Comparison of ENCODE assay signal across 24 cellular contexts in the genomic region with DNA sequence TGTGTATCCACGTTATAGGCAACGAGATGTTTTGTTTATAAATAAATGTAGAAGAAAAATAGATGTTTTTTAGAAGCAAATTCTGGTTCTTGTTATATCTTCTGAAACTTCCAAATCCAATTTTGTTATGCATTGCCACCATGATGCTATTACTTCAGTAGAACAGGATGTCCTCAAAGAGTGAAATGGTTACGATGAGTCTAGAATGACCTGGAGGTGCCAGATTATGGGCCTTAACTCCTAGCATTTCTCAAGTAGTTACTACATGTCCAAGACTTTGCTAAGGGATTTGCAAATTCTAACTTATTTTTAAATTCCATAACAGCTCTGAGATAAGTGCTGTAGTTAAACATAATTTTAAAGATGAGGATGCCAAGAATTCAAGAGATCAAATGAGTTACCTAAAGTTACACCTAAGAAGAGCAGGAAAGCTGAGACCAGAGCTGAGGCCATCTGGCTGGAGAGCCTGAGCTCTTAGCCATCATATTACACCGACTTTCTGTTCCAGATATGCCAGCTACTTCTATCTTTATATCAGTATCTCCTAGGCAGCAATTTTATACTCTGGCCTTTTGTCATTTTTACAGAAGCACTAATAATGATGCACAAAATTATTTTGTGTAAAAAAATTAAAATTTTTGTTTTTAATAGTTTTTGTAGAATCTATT.
"Had no signal": no experiment of that assay in that cellular context is flagged by ENCODE, and none has a peak within 500 bp of the region (broad histone marks: within the 10 kb centered on the region; RNA-seq: fewer than 3 reads in every experiment).

No MANE protein-coding gene starts in this region.

- H3K27me3 ChIP-seq: esophagus squamous epithelium, left lung, neural progenitor cell, sigmoid colon, spleen, testis, tibial artery had no signal

- H3K9ac ChIP-seq: neural progenitor cell, parathyroid adenoma had no signal

- H3K79me2 ChIP-seq: parathyroid adenoma had no signal

- H3K36me3 ChIP-seq: esophagus squamous epithelium, left lung, neural progenitor cell, sigmoid colon, spleen, tibial artery had no signal

- H3K4me1 ChIP-seq: parathyroid adenoma, sigmoid colon, testis, tibial artery had no signal

- H3K4me1 Mint-ChIP-seq: stimulated activated memory B cell treated with anti-CD40 and anti-IgM and Interleukin-4, amounts not matched to agents 10 μg/mL and 1 μg/mL and 100 μg/mL, for 72 hours had no signal

- H3K9me3 ChIP-seq: esophagus squamous epithelium, left lung, sigmoid colon, spleen, testis, tibial artery had no signal

- H3K27ac ChIP-seq: esophagus squamous epithelium, left lung, neural progenitor cell, parathyroid adenoma, sigmoid colon, spleen, testis, tibial artery had no signal

- H3K27me3 Mint-ChIP-seq: progenitor cell of endocrine pancreas; stimulated activated memory B cell treated with anti-CD40 and anti-IgM and Interleukin-4, amounts not matched to agents 10 μg/mL and 1 μg/mL and 100 μg/mL, for 72 hours; type B pancreatic cell had no signal

- H3K4me3 ChIP-seq: esophagus squamous epithelium, left lung, neural progenitor cell, sigmoid colon, spleen, testis, tibial artery had no signal

- ATAC-seq: effector memory CD8-positive, alpha-beta T cell; left cardiac atrium; left lung; naive thymus-derived CD4-positive, alpha-beta T cell; right cardiac atrium; stimulated activated memory B cell treated with anti-CD40 and anti-IgM and Interleukin-4, amounts not matched to agents 10 μg/mL and 1 μg/mL and 100 μg/mL, for 72 hours; stimulated activated naive CD8-positive, alpha-beta T cell treated with anti-CD3 and anti-CD28 coated beads, Interleukin-15, Interleukin-2, amounts not matched to agents 100 U/mL and 50 U/mL, for 24 hours had no signal

- H3K9me3 Mint-ChIP-seq: stimulated activated memory B cell treated with anti-CD40 and anti-IgM and Interleukin-4, amounts not matched to agents 10 μg/mL and 1 μg/mL and 100 μg/mL, for 72 hours; type B pancreatic cell had no signal

- H3K36me3 Mint-ChIP-seq: naive thymus-derived CD4-positive, alpha-beta T cell; neural progenitor cell; stimulated activated memory B cell treated with anti-CD40 and anti-IgM and Interleukin-4, amounts not matched to agents 10 μg/mL and 1 μg/mL and 100 μg/mL, for 72 hours; type B pancreatic cell had no signal

- DNase-seq: cortex of kidney; effector memory CD8-positive, alpha-beta T cell; erythroblast; esophagus squamous epithelium; foreskin melanocyte; left cardiac atrium; left lung; mesenchymal stem cell; midbrain; naive thymus-derived CD4-positive, alpha-beta T cell; right cardiac atrium; sigmoid colon; spleen; stimulated activated CD4-positive, alpha-beta T cell treated with anti-CD3 and anti-CD28 coated beads, Interleukin-4, amount 100 ng/mL, for 4 hours; stimulated activated naive CD8-positive, alpha-beta T cell treated with anti-CD3 and anti-CD28 coated beads, Interleukin-15, Interleukin-2, amounts not matched to agents 100 U/mL and 50 U/mL, for 24 hours; substantia nigra; testis; tibial artery had no signal

- H3K4me2 ChIP-seq: neural progenitor cell had no signal

- H3K4me3 Mint-ChIP-seq: effector memory CD8-positive, alpha-beta T cell; naive thymus-derived CD4-positive, alpha-beta T cell; nephron; neural progenitor cell; stimulated activated memory B cell treated with anti-CD40 and anti-IgM and Interleukin-4, amounts not matched to agents 10 μg/mL and 1 μg/mL and 100 μg/mL, for 72 hours; type B pancreatic cell had no signal

- H3K27ac Mint-ChIP-seq: effector memory CD8-positive, alpha-beta T cell; naive thymus-derived CD4-positive, alpha-beta T cell; nephron; neural progenitor cell; progenitor cell of endocrine pancreas; stimulated activated memory B cell treated with anti-CD40 and anti-IgM and Interleukin-4, amounts not matched to agents 10 μg/mL and 1 μg/mL and 100 μg/mL, for 72 hours; type B pancreatic cell had no signal

- H2AFZ ChIP-seq: neural progenitor cell, parathyroid adenoma had no signal
